Comparison of ENCODE assay signal across 13 cellular contexts in the genomic region with DNA sequence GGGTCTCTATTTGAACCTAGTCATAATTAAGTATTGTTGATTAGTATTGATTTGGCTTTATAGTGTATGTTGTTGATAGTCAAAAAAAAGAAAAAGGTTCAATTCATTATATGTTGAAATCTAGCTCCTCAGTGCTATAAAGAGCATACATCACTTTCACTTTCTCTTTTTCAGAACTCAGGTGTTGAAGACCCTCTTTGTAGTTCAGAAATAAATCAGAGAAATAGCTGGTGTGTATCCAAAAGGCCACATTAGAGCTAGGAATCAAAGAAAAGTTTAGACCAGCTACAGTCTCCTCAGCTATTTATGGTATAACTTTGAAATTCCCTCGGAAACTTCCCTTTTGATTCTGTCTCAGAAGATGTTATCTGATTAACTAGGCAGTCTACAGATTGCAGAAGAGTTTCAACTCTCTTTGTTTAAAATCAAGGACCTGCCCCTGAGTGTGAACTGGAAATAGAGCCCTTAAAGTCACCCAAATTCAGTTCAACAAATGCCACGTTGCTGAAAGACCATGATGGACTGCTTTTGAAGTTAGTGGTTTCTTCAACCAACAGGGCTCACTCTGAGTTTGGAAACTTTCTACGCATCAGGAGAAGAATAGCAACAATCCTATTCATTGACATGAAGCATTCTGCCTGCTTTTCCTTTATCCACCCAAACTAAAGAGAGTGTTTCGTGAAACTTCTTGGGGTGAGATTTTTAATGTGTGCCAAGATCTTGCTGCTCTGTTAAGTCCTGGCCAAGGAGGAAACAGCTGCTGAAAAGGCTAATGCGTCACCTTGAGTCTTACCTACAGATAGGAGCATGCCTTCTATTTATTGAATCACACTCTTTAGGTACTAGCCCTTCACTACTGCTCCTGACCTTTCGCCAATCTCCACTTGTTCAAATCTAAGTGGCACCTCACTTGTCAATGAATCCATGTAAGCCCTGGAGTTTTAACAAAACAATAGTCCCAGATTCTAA.
DNase-seq lines count a peak whose midpoint lies in the region; ATAC-seq and TF ChIP-seq lines count a peak whose summit lies in the region.
"Had no signal": no experiment of that assay in that cellular context is flagged by ENCODE, and none has a peak within 500 bp of the region (broad histone marks: within the 10 kb centered on the region; RNA-seq: fewer than 3 reads in every experiment).

No MANE protein-coding gene starts in this region.

- TF ChIP-seq CTCF in Calu3 (IDR thresholded peaks at IDR 0.05; ENCODE audit: unreplicated experiment) = no peak
- no peak for TF ChIP-seq CTCF in HFFc6 (IDR thresholded peaks at IDR 0.05)
- no peak for TF ChIP-seq CTCF in transverse colon (IDR thresholded peaks at IDR 0.05)

- no peak for ATAC-seq in activated T-helper 17 cell treated with anti-CD3 and anti-CD28 coated beads, Interleukin-2, amount 50 U/mL, for 72 hours (replicated peaks)
- ATAC-seq: stimulated activated memory B cell treated with anti-CD40 and anti-IgM and Interleukin-4, amounts not matched to agents 10 μg/mL and 1 μg/mL and 100 μg/mL, for 72 hours had no signal

- H3K9me3 ChIP-seq in mucosa of rectum (ENCODE audit: control insufficient read depth in 2 of 2, low read length in 2 of 2) (no peaks in the 10 kb centered on the region), transverse colon (no peaks in the 10 kb centered on the region)

- TF ChIP-seq POLR2A in transverse colon (IDR thresholded peaks at IDR 0.05) = no peak

- H3K9me3 Mint-ChIP-seq in Calu3 (ENCODE audit: low read depth, unreplicated experiment) (no peaks in the 10 kb centered on the region), HFFc6 (no peaks in the 10 kb centered on the region)
- no peaks in the 10 kb centered on the region for H3K9me3 Mint-ChIP-seq in activated T-helper 17 cell treated with anti-CD3 and anti-CD28 coated beads, Interleukin-2, amount 50 U/mL, for 72 hours
- H3K9me3 Mint-ChIP-seq: stimulated activated memory B cell treated with anti-CD40 and anti-IgM and Interleukin-4, amounts not matched to agents 10 μg/mL and 1 μg/mL and 100 μg/mL, for 72 hours had no signal

- intact Hi-C loops in Calu3 (cut with micrococcal nuclease; ENCODE audit: unreplicated experiment) = loop anchor here (5.0 kb wide), 1 partner anchor 34 kb away; no protein-coding TSS in a partner anchor
- intact Hi-C loops in posterior vena cava (cut with DNase I) = no loop called here
- intact Hi-C loops in transverse colon (cut with DNase I; ENCODE audit: low total_unique reads) = no loop called here

- DNase-seq in Calu3 (peak; percentile 20), HFFc6 (no peak), GOT3 (lab: John Stamatoyannopoulos, UW) (no peak), DMS53 treated with DMSO at 0.1 percent for 48 hours (lab: John Stamatoyannopoulos, UW; ENCODE audit: unreplicated experiment) (no peak), posterior vena cava (ENCODE audit: low spot score) (no peak), transverse colon (no peak)
- DNase-seq: activated CD8-positive, alpha-beta memory T cell treated with anti-CD3 and anti-CD28 coated beads for 24 hours; caudate nucleus; SIG-M5; stimulated activated CD4-positive, alpha-beta T cell treated with anti-CD3 and anti-CD28 coated beads, Interleukin-12 subunit alpha, Interleukin-12 subunit beta, amount 100 ng/mL, for 4 hours had no signal

- H3K36me3 Mint-ChIP-seq in Calu3 (ENCODE audit: insufficient read depth, unreplicated experiment) (peaks cover under 1% of the 10 kb centered on the region), HFFc6 (ENCODE audit: low read depth) (no peaks in the 10 kb centered on the region)
- no peaks in the 10 kb centered on the region for H3K36me3 Mint-ChIP-seq in activated T-helper 17 cell treated with anti-CD3 and anti-CD28 coated beads, Interleukin-2, amount 50 U/mL, for 72 hours (ENCODE audit: low read depth)
- H3K36me3 Mint-ChIP-seq: stimulated activated memory B cell treated with anti-CD40 and anti-IgM and Interleukin-4, amounts not matched to agents 10 μg/mL and 1 μg/mL and 100 μg/mL, for 72 hours had no signal

- peaks cover 0 to 1% of the 10 kb centered on the region in 2 donors for H3K4me1 ChIP-seq in mucosa of rectum (ENCODE audit: control insufficient read depth in 2 of 2, insufficient read depth in 2 of 2, low read length in 2 of 2)
- peaks cover 3 to 18% (median 8%) of the 10 kb centered on the region in 4 donors for H3K4me1 ChIP-seq in transverse colon

- H3K4me3 ChIP-seq in mucosa of rectum (ENCODE audit: low read length in 2 of 2) (peak overlapping the region; percentile 2 to 55), transverse colon (no peak overlapping the region)

- H3K9ac ChIP-seq in mucosa of rectum (ENCODE audit: low read depth in 1 of 2, low read length in 2 of 2) = no peak overlapping the region

- BruUV-seq in Calu3 (replicated peaks; lab: Mats Ljungman, UMichigan) = no TSS peak

- H3K4me3 Mint-ChIP-seq in Calu3 (ENCODE audit: low read depth, unreplicated experiment) (peak overlapping the region; percentile 47), HFFc6 (peak overlapping the region; percentile 27; the same call in 1 of the 2 replicates)
- H3K4me3 Mint-ChIP-seq in activated T-helper 17 cell treated with anti-CD3 and anti-CD28 coated beads, Interleukin-2, amount 50 U/mL, for 72 hours = peak overlapping the region; percentile 32
- H3K4me3 Mint-ChIP-seq: stimulated activated memory B cell treated with anti-CD40 and anti-IgM and Interleukin-4, amounts not matched to agents 10 μg/mL and 1 μg/mL and 100 μg/mL, for 72 hours had no signal

- no peaks in the 10 kb centered on the region for H3K27me3 Mint-ChIP-seq in Calu3 (ENCODE audit: unreplicated experiment)
- H3K27me3 Mint-ChIP-seq in HFFc6 (ENCODE audit: insufficient read depth) = no peaks in the 10 kb centered on the region
- H3K27me3 Mint-ChIP-seq in activated T-helper 17 cell treated with anti-CD3 and anti-CD28 coated beads, Interleukin-2, amount 50 U/mL, for 72 hours = no peaks in the 10 kb centered on the region
- H3K27me3 Mint-ChIP-seq: stimulated activated memory B cell treated with anti-CD40 and anti-IgM and Interleukin-4, amounts not matched to agents 10 μg/mL and 1 μg/mL and 100 μg/mL, for 72 hours had no signal

- H3K4me1 Mint-ChIP-seq in Calu3 (ENCODE audit: low read depth, unreplicated experiment) (peaks cover 54% of the 10 kb centered on the region), HFFc6 (ENCODE audit: low read depth) (peaks cover 7% of the 10 kb centered on the region; the same call in 1 of the 2 replicates)
- H3K4me1 Mint-ChIP-seq in activated T-helper 17 cell treated with anti-CD3 and anti-CD28 coated beads, Interleukin-2, amount 50 U/mL, for 72 hours = no peaks in the 10 kb centered on the region

- H3K36me3 ChIP-seq in mucosa of rectum (ENCODE audit: control insufficient read depth in 2 of 2, insufficient read depth in 2 of 2, low read length in 2 of 2) = no peaks in the 10 kb centered on the region
- H3K36me3 ChIP-seq in transverse colon = no peaks in the 10 kb centered on the region

- no peak for TF ChIP-seq EP300 in transverse colon (IDR thresholded peaks at IDR 0.05; ENCODE audit: low read depth)

- no peaks in the 10 kb centered on the region for H3K27me3 ChIP-seq in mucosa of rectum (ENCODE audit: control insufficient read depth in 2 of 2, insufficient read depth in 2 of 2, low read length in 2 of 2)
- H3K27me3 ChIP-seq in transverse colon = no peaks in the 10 kb centered on the region

- H3K27ac Mint-ChIP-seq in Calu3 (ENCODE audit: unreplicated experiment) = peak overlapping the region; percentile 71
- no peak overlapping the region for H3K27ac Mint-ChIP-seq in HFFc6
- no peak overlapping the region for H3K27ac Mint-ChIP-seq in activated T-helper 17 cell treated with anti-CD3 and anti-CD28 coated beads, Interleukin-2, amount 50 U/mL, for 72 hours
- H3K27ac Mint-ChIP-seq: stimulated activated memory B cell treated with anti-CD40 and anti-IgM and Interleukin-4, amounts not matched to agents 10 μg/mL and 1 μg/mL and 100 μg/mL, for 72 hours had no signal

- 73 to 79% methylated on average over 5 to 6 of the region's 6 CpGs for WGBS in transverse colon (ENCODE audit: low coverage in 1 of 2), 2 donors

- H3K27ac ChIP-seq in mucosa of rectum (ENCODE audit: low read depth in 2 of 2, low read length in 2 of 2) (no peak overlapping the region), transverse colon (no peak overlapping the region)

- CTCF ChIA-PET in Calu3 (lab: Charles Lee) = interaction anchor here (1.6 kb wide), 1 partner anchor 100 kb away, joined by 4 read pairs; no protein-coding TSS in a partner anchor

- in situ Hi-C loops in transverse colon (cut with MboI; ENCODE audit: low pct_ligation_motif_present in 1 of 4, low pct_unique_long_range_greater_than_20kb in 1 of 4, low sequenced_read_pairs in 3 of 4) = no loop called here

Comparison
In these comparisons a context has a peak if more than half of its experiments do, and no peak if none do; other contexts are left out.
1. H3K4me3 ChIP-seq: peak in mucosa of rectum (2 of 2); none in transverse colon (0 of 4).
2. Peak in every context shown above with its lines, with median percentiles within 50 percentile points of each other: H3K4me3 Mint-ChIP-seq.